In genomic region chr18:32092422-32093105, GRCh38 we compare ENCODE assay signal across 8 cellular contexts. TPM values are rescaled to one million over a fixed set of nuclear protein-coding genes. Genes with fewer than 3 reads are reported as not detected.
DNase-seq lines count a peak whose midpoint lies in the region; ATAC-seq and TF ChIP-seq lines count a peak whose summit lies in the region.

No MANE protein-coding gene starts in this region.

- DNase-seq in AML-193 (lab: John Stamatoyannopoulos, UW) = peak; percentile 90 to 93
- DNase-seq in NCI-H446 treated with DMSO at 0.1 percent for 48 hours (lab: John Stamatoyannopoulos, UW) = peak; percentile 91
- DNase-seq in activated CD4-positive, alpha-beta T cell treated with anti-CD3 and anti-CD28 coated beads for 1 hour = peak; percentile 99
- DNase-seq in cerebellum (ENCODE audit: low spot score) = peak; percentile 95
- peak; percentile 84 for DNase-seq in kidney glomerular epithelial cell (lab: John Stamatoyannopoulos, UW)
- DNase-seq in stimulated activated CD4-positive, alpha-beta T cell treated with anti-CD3 and anti-CD28 coated beads, Interleukin-15, amount 100 ng/mL, for 48 hours (ENCODE audit: low read depth in 2 of 2) = peak; percentile 98 to 100

- peak; percentile 81 for TF ChIP-seq POLR2A in GM19099 (IDR thresholded peaks at IDR 0.05; ENCODE audit: extremely low read depth, insufficient read length, low read depth)

- peak; percentile 67 for ATAC-seq in HG03378 (IDR thresholded peaks at IDR 0.05; ENCODE audit: unreplicated experiment)

RNA-seq across cellular contexts. Expression of gene RNF138, which starts 0.9 kb away (rescaled TPM):
- total RNA-seq in cerebellum = 47.6 TPM

Comparison
In these comparisons a context has a peak if more than half of its experiments do, and no peak if none do; other contexts are left out.
1. Peak in every context shown above with its lines: DNase-seq and ATAC-seq.